ENCODE assay signal across 16 cellular contexts in the genomic region with DNA sequence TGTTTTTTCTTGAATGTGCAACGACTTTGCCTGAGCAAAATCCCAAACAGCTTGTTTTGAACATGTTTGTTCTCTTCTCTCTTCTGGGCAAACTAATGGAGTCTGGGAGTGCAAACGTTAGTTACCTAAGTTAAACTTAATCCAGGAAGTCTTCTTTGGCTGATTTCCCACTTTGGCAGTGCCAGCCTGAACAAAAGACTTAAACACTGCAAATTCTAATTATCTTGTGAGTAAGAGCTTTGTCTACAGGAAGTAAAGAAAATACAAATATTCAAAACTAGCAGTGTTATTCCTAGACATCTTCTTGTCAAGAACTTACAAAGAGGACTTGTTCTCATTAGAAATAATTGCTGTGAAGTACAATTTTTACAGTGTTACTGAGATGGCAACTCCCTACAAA. TPM values are rescaled to one million over a fixed set of nuclear protein-coding genes. Genes with fewer than 3 reads are reported as not detected.
DNase-seq lines count a peak whose midpoint lies in the region; ATAC-seq, FAIRE-seq and TF ChIP-seq lines count a peak whose summit lies in the region.
"Had no signal": no experiment of that assay in that cellular context is flagged by ENCODE, and none has a peak within 500 bp of the region (broad histone marks: within the 10 kb centered on the region; RNA-seq: fewer than 3 reads in every experiment).

No MANE protein-coding gene starts in this region.

- peaks cover 26% of the 10 kb centered on the region for H3K4me1 ChIP-seq in A549
- peaks cover 18% of the 10 kb centered on the region for H3K4me1 ChIP-seq in mammary epithelial cell (ENCODE audit: insufficient read depth, low read length)
- H3K4me1 ChIP-seq: adrenal gland, SJCRH30 had no signal

- DNase-seq in A549 (ENCODE audit: low read depth in 1 of 2, low spot score in 1 of 2): no peak
- DNase-seq in M059J (ENCODE audit: low read depth): peak; percentile 69
- peak; percentile 66 for DNase-seq in mammary epithelial cell
- peak; percentile 16 for DNase-seq in mucosa of gallbladder (ENCODE audit: low spot score)
- DNase-seq in C1 segment of cervical spinal cord (lab: John Stamatoyannopoulos, UW): no peak
- no peak for DNase-seq in AG20443 (ENCODE audit: low spot score)
- DNase-seq in NCI-H1930 (lab: John Stamatoyannopoulos, UW): no peak
- DNase-seq: activated CD4-positive, alpha-beta memory T cell treated with anti-CD3 and anti-CD28 coated beads for 36 hours; adrenal gland; COR-L47; H9; islet precursor cell; mucosa of descending colon; NCI-H1417 treated with DMSO at 0.1 percent for 48 hours had no signal

- TF ChIP-seq RAD21 in A549 (conservative IDR thresholded peaks at IDR 0.05 in 1 of 2, IDR thresholded peaks at IDR 0.05 in 1 of 2): no peak

- in situ Hi-C loops in mammary epithelial cell (cut with MboI; ENCODE audit: low sequenced_read_pairs in 2 of 2): no loop called here

- no peaks in the 10 kb centered on the region for H4K20me1 ChIP-seq in mammary epithelial cell (ENCODE audit: insufficient read depth, low read length)

- H3K9ac ChIP-seq in mammary epithelial cell (ENCODE audit: insufficient read depth, low read length): peak overlapping the region; percentile 3

- H3K9me3 ChIP-seq in A549 (no peaks in the 10 kb centered on the region), mammary epithelial cell (replicated peaks; ENCODE audit: insufficient read depth, low read length) (no peaks in the 10 kb centered on the region)
- H3K9me3 ChIP-seq: adrenal gland, mucosa of descending colon, SJCRH30 had no signal

- TF ChIP-seq EP300 in A549 (IDR thresholded peaks at IDR 0.05): no peak

- H3K27ac ChIP-seq in A549: peak overlapping the region in 1 of 2 experiments; percentile 49; a peak in 1 of 6 replicates
- H3K27ac ChIP-seq in mammary epithelial cell (ENCODE audit: insufficient read depth, low read depth, low read length): peak overlapping the region; percentile 69
- H3K27ac ChIP-seq: adrenal gland, SJCRH30 had no signal

- BruUV-seq in mammary epithelial cell (replicated peaks; lab: Mats Ljungman, UMichigan): no TSS peak

- POLR2A ChIA-PET in A549 (lab: Yijun Ruan, JAX): no interaction called here

- TF ChIP-seq POLR2A in A549 (IDR thresholded peaks at IDR 0.05; ENCODE audit: low read length): no peak

- dilution Hi-C loops in mammary epithelial cell (cut with HindIII; ENCODE audit: low sequenced_read_pairs): no loop called here

- H3K79me2 ChIP-seq in mammary epithelial cell (ENCODE audit: insufficient read depth, low read length): no peaks in the 10 kb centered on the region

- H2AFZ ChIP-seq in mammary epithelial cell (ENCODE audit: low read depth, low read length): peak overlapping the region; percentile 77

- CTCF ChIA-PET in A549 (lab: Yijun Ruan, JAX): no interaction called here
- CTCF ChIA-PET in mammary epithelial cell (lab: Charles Lee; ENCODE audit: low non-redundant PET): no interaction called here

- no peaks in the 10 kb centered on the region for H3K27me3 ChIP-seq in mammary epithelial cell (ENCODE audit: insufficient read depth, low read length)
- H3K27me3 ChIP-seq: adrenal gland, SJCRH30 had no signal

- ATAC-seq in A549 (no peak), GM19035 (IDR thresholded peaks at IDR 0.05; ENCODE audit: unreplicated experiment) (no peak)
- ATAC-seq: mucosa of descending colon had no signal

- H3K4me2 ChIP-seq in A549 (peak overlapping the region; percentile 9; the same call in 1 of the 3 replicates), mammary epithelial cell (ENCODE audit: insufficient read depth, low read depth, low read length) (peak overlapping the region; percentile 46)

- intact Hi-C loops in mammary epithelial cell (cut with micrococcal nuclease): no loop called here

- TF ChIP-seq CTCF in A549 (IDR thresholded peaks at IDR 0.05): no peak
- no peak for TF ChIP-seq CTCF in mammary epithelial cell (conservative IDR thresholded peaks at IDR 0.05 in 1 of 2, IDR thresholded peaks at IDR 0.05 in 1 of 2; ENCODE audit: extremely low read depth in 1 of 2, insufficient read depth in 1 of 2, low read depth in 1 of 2, low read length in 2 of 2)

- 5% methylated on average over 2 of the region's 2 CpGs for WGBS in A549 (ENCODE audit: missing lambda C conversion rate)
- WGBS in mammary epithelial cell (ENCODE audit: low coverage, missing lambda C conversion rate): 0% methylated on average over 2 of the region's 2 CpGs

- no peaks in the 10 kb centered on the region for H3K36me3 ChIP-seq in mammary epithelial cell (ENCODE audit: insufficient read depth, low read length)
- H3K36me3 ChIP-seq: adrenal gland, SJCRH30 had no signal

- FAIRE-seq in A549 (lab: Jason Lieb, UNC): no peak

- no peak overlapping the region for H3K4me3 ChIP-seq in A549
- no peak overlapping the region for H3K4me3 ChIP-seq in mammary epithelial cell (replicated peaks in 1 of 3; ENCODE audit: insufficient read depth in 1 of 3, low read depth in 2 of 3, low read length in 3 of 3)
- H3K4me3 ChIP-seq: adrenal gland, mucosa of descending colon, SJCRH30 had no signal

TF ChIP-seq in A549, 52 proteins besides CTCF, POLR2A, EP300 and RAD21:
- no peak for TF ChIP-seq HEYL (CRISPR knock-in tag; IDR thresholded peaks at IDR 0.05)

RNA-seq across cellular contexts. Expression of gene DENND6A, which starts 16.7 kb away (rescaled TPM):
- 15.8 and 18.1 TPM in 2 replicates for polyA plus RNA-seq in A549 (2011; rRNA removed)
- polyA plus RNA-seq in A549 (2012; cell fraction: cytosol; rRNA removed): 2.6 and 3.3 TPM in 2 replicates
- polyA plus RNA-seq in A549 (2012; cell fraction: nucleus; rRNA removed): 2.1 and 4.8 TPM in 2 replicates
- 5.4 to 6.7 TPM (median 5.9 TPM) in 3 replicates for polyA plus RNA-seq in A549 (2017; fragmentation: RNase III; extraction: RNeasy Plus Mini Kit Qiagen cat#74134 plus additional on column Dnase treatment)
- polyA minus RNA-seq in A549 (2011; rRNA and poly(A)+ RNA removed): 16.4 and 18.1 TPM in 2 replicates
- 10.0 and 19.2 TPM in 2 replicates for total RNA-seq in M059J (2014; rRNA removed; shearing (Covaris generic))
- 10 to 100 TPM; 26.3 to 29.2 TPM for total RNA-seq in mammary epithelial cell
- 10.3 TPM for polyA plus RNA-seq in mammary epithelial cell
- polyA minus RNA-seq in mammary epithelial cell: 59.1 TPM
- 22.1 TPM for total RNA-seq in mucosa of gallbladder

RNA-seq across cellular contexts. Expression of gene SLMAP, which starts 46.5 kb away (rescaled TPM):
- 25.3 and 33.1 TPM in 2 replicates for polyA plus RNA-seq in A549 (2011; rRNA removed)
- 6.6 and 7.7 TPM in 2 replicates for polyA plus RNA-seq in A549 (2012; cell fraction: cytosol; rRNA removed)
- polyA plus RNA-seq in A549 (2012; cell fraction: nucleus; rRNA removed): 8.5 and 10.9 TPM in 2 replicates
- 15.1 to 15.7 TPM (median 15.2 TPM) in 3 replicates for polyA plus RNA-seq in A549 (2017; fragmentation: RNase III; extraction: RNeasy Plus Mini Kit Qiagen cat#74134 plus additional on column Dnase treatment)
- 47.4 and 54.3 TPM in 2 replicates for polyA minus RNA-seq in A549 (2011; rRNA and poly(A)+ RNA removed)
- 26.1 and 31.2 TPM in 2 replicates for total RNA-seq in M059J (2014; rRNA removed; shearing (Covaris generic))
- 100 to 1,000 TPM in 1 of 2 donors, 10 to 100 TPM in 1; 96.4 to 126 TPM for total RNA-seq in mammary epithelial cell
- polyA plus RNA-seq in mammary epithelial cell: 31.9 TPM
- 137 TPM for polyA minus RNA-seq in mammary epithelial cell
- 152 TPM for total RNA-seq in mucosa of gallbladder

Comparison
In these comparisons a context has a peak if more than half of its experiments do, and no peak if none do; other contexts are left out.
1. DNase-seq: peak in M059J (single experiment), mammary epithelial cell (single experiment) and mucosa of gallbladder (single experiment); none in A549 (0 of 2), C1 segment of cervical spinal cord (0 of 14), AG20443 (single experiment) and NCI-H1930 (0 of 2).